In the genomic region with DNA sequence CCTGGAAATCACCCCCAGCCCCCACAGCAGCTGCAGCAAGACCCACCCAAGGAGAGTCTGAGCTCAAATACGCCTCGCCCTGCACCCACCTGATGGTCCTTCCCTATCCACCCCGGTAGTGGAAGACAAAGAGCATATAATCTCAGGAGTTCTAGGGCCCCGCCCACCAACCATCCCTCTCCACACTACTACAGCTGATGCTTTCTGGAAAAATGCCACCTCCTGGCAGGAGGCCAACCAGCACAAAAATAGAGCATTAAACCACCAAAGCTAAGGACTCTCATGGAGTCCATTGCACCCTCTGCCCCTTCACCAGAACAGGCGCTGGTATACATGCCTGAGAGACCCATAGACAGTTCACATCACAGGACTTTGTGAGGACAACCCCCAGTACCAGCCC, we compare ENCODE assay signal across 38 cellular contexts. TPM values are rescaled to one million over a fixed set of nuclear protein-coding genes. Genes with fewer than 3 reads are reported as not detected.
A peak's percentile ranks its signal among the peaks of the same experiment; 100 is the strongest.
DNase-seq lines count a peak whose midpoint lies in the region; ATAC-seq, FAIRE-seq and TF ChIP-seq lines count a peak whose summit lies in the region.
"Had no signal": no experiment of that assay in that cellular context is flagged by ENCODE, and none has a peak within 500 bp of the region (broad histone marks: within the 10 kb centered on the region; RNA-seq: fewer than 3 reads in every experiment).

No MANE protein-coding gene starts in this region.

- FAIRE-seq in H54 (lab: Jason Lieb, UNC): no peak
- FAIRE-seq: bronchial epithelial cell, endothelial cell of umbilical vein, frontal cortex, GM19239, keratinocyte had no signal

- no peak overlapping the region for H3K4me3 ChIP-seq in CD8-positive, alpha-beta T cell (ENCODE audit: low read depth, low read length)
- H3K4me3 ChIP-seq: heart right ventricle, skin epidermis, suprapubic skin had no signal

- no peak overlapping the region for H3K27ac ChIP-seq in CD8-positive, alpha-beta T cell (ENCODE audit: low read depth, low read length)
- H3K27ac ChIP-seq: 22Rv1, heart right ventricle, KMS-11, parathyroid adenoma, skin epidermis, suprapubic skin had no signal

- H3K36me3 ChIP-seq in CD8-positive, alpha-beta T cell (ENCODE audit: insufficient read depth, low read length): no peaks in the 10 kb centered on the region
- H3K36me3 ChIP-seq: heart right ventricle, suprapubic skin had no signal

- no peaks in the 10 kb centered on the region for H3K27me3 ChIP-seq in CD8-positive, alpha-beta T cell (ENCODE audit: insufficient read depth, low read length)
- H3K27me3 ChIP-seq: heart right ventricle, suprapubic skin had no signal

- CTCF ChIA-PET in CD8-positive, alpha-beta T cell (lab: Charles Lee): interaction anchor here (0.9 kb wide), 1 partner anchor 8 kb away, joined by 3 read pairs; no protein-coding TSS in a partner anchor

- H3K9me3 Mint-ChIP-seq in CD8-positive, alpha-beta T cell: no peaks in the 10 kb centered on the region
- H3K9me3 Mint-ChIP-seq: activated T-cell treated with anti-CD3 and anti-CD28 coated beads, Interleukin-2, amount 50 U/mL, for 4 hours; T-cell had no signal

- POLR2A ChIA-PET in CD8-positive, alpha-beta T cell (lab: Charles Lee): no interaction called here

- ATAC-seq in CD8-positive, alpha-beta T cell: no peak
- ATAC-seq: activated CD8-positive, alpha-beta memory T cell treated with anti-CD3 and anti-CD28 coated beads, Interleukin-2, amount 10 ng/mL, durations not matched to agents 7 days and 5 days; activated T-cell treated with anti-CD3 and anti-CD28 coated beads, Interleukin-2, amount 50 U/mL, for 4 hours; heart right ventricle; left ventricle myocardium superior; T-cell had no signal

- no peaks in the 10 kb centered on the region for H3K27me3 Mint-ChIP-seq in CD8-positive, alpha-beta T cell (ENCODE audit: low read depth)
- H3K27me3 Mint-ChIP-seq: activated naive CD8-positive, alpha-beta T cell treated with anti-CD3 and anti-CD28 coated beads, Interleukin-2, amount 10 ng/mL, durations not matched to agents 7 days and 5 days had no signal

- DNase-seq in DMS 273 (lab: John Stamatoyannopoulos, UW; ENCODE audit: unreplicated experiment) (peak; percentile 2), DMS 273 treated with DMSO at 0.1 percent for 48 hours (lab: John Stamatoyannopoulos, UW) (no peak), COR-L47 (lab: John Stamatoyannopoulos, UW) (peak; percentile 71), NCI-H2029 (lab: John Stamatoyannopoulos, UW) (peak; percentile 39), RPMI8226 (peak; percentile 15), H54 (ENCODE audit: insufficient read length, low spot score) (no peak)
- no peak for DNase-seq in CD8-positive, alpha-beta T cell
- no peak for DNase-seq in stimulated activated CD4-positive, alpha-beta T cell treated with anti-CD3 and anti-CD28 coated beads, Interleukin-12 subunit alpha, Interleukin-12 subunit beta, amount 100 ng/mL, for 4 hours
- DNase-seq: activated CD4-positive, alpha-beta T cell treated with anti-CD3 and anti-CD28 coated beads, Interleukin-2, amount 50 U/mL, for 4 hours; activated CD4-positive, CD25-positive, alpha-beta regulatory T cell; activated CD8-positive, alpha-beta memory T cell treated with anti-CD3 and anti-CD28 coated beads, Interleukin-2, amount 10 ng/mL, durations not matched to agents 7 days and 5 days; activated gamma-delta T cell; activated naive CD8-positive, alpha-beta T cell treated with anti-CD3 and anti-CD28 coated beads, Interleukin-2, amount 10 ng/mL, durations not matched to agents 7 days and 5 days; activated T-cell treated with anti-CD3 and anti-CD28 coated beads, Interleukin-2, amount 50 U/mL, for 4 hours; aorta; C1 segment of cervical spinal cord; Calu3; GOT3; heart right ventricle; left ventricle myocardium superior; NCI-H1694 treated with DMSO at 0.1 percent for 48 hours; NCI-H510A; retina; stimulated activated naive CD4-positive, alpha-beta T cell treated with Interleukin-2 at 50 U/mL for 16 hours; T-cell had no signal

- no peak overlapping the region for H3K4me3 Mint-ChIP-seq in CD8-positive, alpha-beta T cell
- H3K4me3 Mint-ChIP-seq: activated CD8-positive, alpha-beta memory T cell treated with anti-CD3 and anti-CD28 coated beads, Interleukin-2, amount 10 ng/mL, durations not matched to agents 7 days and 5 days; activated naive CD8-positive, alpha-beta T cell treated with anti-CD3 and anti-CD28 coated beads, Interleukin-2, amount 10 ng/mL, durations not matched to agents 7 days and 5 days; activated T-cell treated with anti-CD3 and anti-CD28 coated beads, Interleukin-2, amount 50 U/mL, for 4 hours; T-cell had no signal

- no peak for TF ChIP-seq POLR2A in H54 (IDR thresholded peaks at IDR 0.05; ENCODE audit: low read depth, low read length)

- intact Hi-C loops in CD8-positive, alpha-beta T cell (cut with DNase I, micrococcal nuclease): no loop called here

- peaks cover 10% of the 10 kb centered on the region for H3K36me3 Mint-ChIP-seq in CD8-positive, alpha-beta T cell
- H3K36me3 Mint-ChIP-seq: activated CD8-positive, alpha-beta memory T cell treated with anti-CD3 and anti-CD28 coated beads, Interleukin-2, amount 10 ng/mL, durations not matched to agents 7 days and 5 days; activated naive CD8-positive, alpha-beta T cell treated with anti-CD3 and anti-CD28 coated beads, Interleukin-2, amount 10 ng/mL, durations not matched to agents 7 days and 5 days had no signal

- H3K9me3 ChIP-seq in CD8-positive, alpha-beta T cell (ENCODE audit: low read length): no peaks in the 10 kb centered on the region
- H3K9me3 ChIP-seq: heart right ventricle, suprapubic skin had no signal

- no peaks in the 10 kb centered on the region for H3K4me1 ChIP-seq in CD8-positive, alpha-beta T cell (ENCODE audit: insufficient read depth, low read length)
- H3K4me1 ChIP-seq: heart right ventricle, parathyroid adenoma, suprapubic skin had no signal

- H3K4me1 Mint-ChIP-seq in CD8-positive, alpha-beta T cell (ENCODE audit: low read depth): no peaks in the 10 kb centered on the region
- H3K4me1 Mint-ChIP-seq: activated naive CD8-positive, alpha-beta T cell treated with anti-CD3 and anti-CD28 coated beads, Interleukin-2, amount 10 ng/mL, durations not matched to agents 7 days and 5 days had no signal

- TF ChIP-seq CTCF in CD8-positive, alpha-beta T cell (IDR thresholded peaks at IDR 0.05): no peak

- H3K27ac Mint-ChIP-seq in CD8-positive, alpha-beta T cell: no peak overlapping the region
- H3K27ac Mint-ChIP-seq: activated CD8-positive, alpha-beta memory T cell treated with anti-CD3 and anti-CD28 coated beads, Interleukin-2, amount 10 ng/mL, durations not matched to agents 7 days and 5 days; activated naive CD8-positive, alpha-beta T cell treated with anti-CD3 and anti-CD28 coated beads, Interleukin-2, amount 10 ng/mL, durations not matched to agents 7 days and 5 days; T-cell had no signal

RNA-seq across cellular contexts. Expression of gene NIPSNAP3A, which starts 22.5 kb away (rescaled TPM):
- total RNA-seq in CD8-positive, alpha-beta T cell: 1 to 10 TPM; 9.2 to 9.5 TPM

RNA-seq across cellular contexts. Expression of gene OR13D1, which starts 30.7 kb away (rescaled TPM):
- total RNA-seq in CD8-positive, alpha-beta T cell: not detected
- total RNA-seq: activated CD8-positive, alpha-beta memory T cell treated with anti-CD3 and anti-CD28 coated beads, Interleukin-2, amount 10 ng/mL, durations not matched to agents 7 days and 5 days; activated naive CD8-positive, alpha-beta T cell treated with anti-CD3 and anti-CD28 coated beads, Interleukin-2, amount 10 ng/mL, durations not matched to agents 7 days and 5 days; activated T-cell treated with anti-CD3 and anti-CD28 coated beads, Interleukin-2, amount 50 U/mL, for 4 hours; aorta; bronchial epithelial cell; Calu3; Daoy; endothelial cell of umbilical vein; frontal cortex; heart right ventricle; left ventricle myocardium superior; mesenteric fat pad; suprapubic skin; T-cell; ureter had no signal

RNA-seq across cellular contexts. Expression of gene NIPSNAP3B, which starts 38.9 kb away (rescaled TPM):
- total RNA-seq in CD8-positive, alpha-beta T cell: under 1 TPM; 0.16 to 0.39 TPM

Comparison
In these comparisons a context has a peak if more than half of its experiments do, and no peak if none do; other contexts are left out.
1. DNase-seq: peak in DMS 273 (single experiment), COR-L47 (single experiment), NCI-H2029 (single experiment) and RPMI8226 (single experiment); none in DMS 273 treated with DMSO at 0.1 percent for 48 hours (single experiment), CD8-positive, alpha-beta T cell (0 of 7), H54 (single experiment) and stimulated activated CD4-positive, alpha-beta T cell treated with anti-CD3 and anti-CD28 coated beads, Interleukin-12 subunit alpha, Interleukin-12 subunit beta, amount 100 ng/mL, for 4 hours (single experiment).